1 cellular context compared by ENCODE assay signal in genomic region chr22:27780161-27780575, GRCh38.
TF ChIP-seq lines count a peak whose summit lies in the region.

No MANE protein-coding gene starts in this region.

TF ChIP-seq in SK-N-SH treated with all-trans-retinoic acid at 6 μM for 48 hours, 23 proteins besides CTCF, POLR2A, EP300 and RAD21 (continued from another document):
- TF ChIP-seq CSRNP3 (CRISPR knock-in tag; IDR thresholded peaks at IDR 0.05) (no peak), ZNF70 (CRISPR knock-in tag; IDR thresholded peaks at IDR 0.05) (no peak), TCF4 (CRISPR knock-in tag; IDR thresholded peaks at IDR 0.05; ENCODE audit: borderline replicate concordance) (no peak), ESRRG (CRISPR knock-in tag; IDR thresholded peaks at IDR 0.05) (no peak), ZNF565 (CRISPR knock-in tag; conservative IDR thresholded peaks at IDR 0.05; ENCODE audit: low read depth) (no peak), RARB (CRISPR knock-in tag; IDR thresholded peaks at IDR 0.05) (no peak), ZFP30 (CRISPR knock-in tag; IDR thresholded peaks at IDR 0.05) (no peak), POU6F1 (CRISPR knock-in tag; IDR thresholded peaks at IDR 0.05; ENCODE audit: borderline replicate concordance, low read depth) (no peak), ARNTL (CRISPR knock-in tag; IDR thresholded peaks at IDR 0.05; ENCODE audit: borderline replicate concordance, low read depth) (no peak), CREB5 (CRISPR knock-in tag; IDR thresholded peaks at IDR 0.05; ENCODE audit: low read depth) (no peak)
